In the genomic region with DNA sequence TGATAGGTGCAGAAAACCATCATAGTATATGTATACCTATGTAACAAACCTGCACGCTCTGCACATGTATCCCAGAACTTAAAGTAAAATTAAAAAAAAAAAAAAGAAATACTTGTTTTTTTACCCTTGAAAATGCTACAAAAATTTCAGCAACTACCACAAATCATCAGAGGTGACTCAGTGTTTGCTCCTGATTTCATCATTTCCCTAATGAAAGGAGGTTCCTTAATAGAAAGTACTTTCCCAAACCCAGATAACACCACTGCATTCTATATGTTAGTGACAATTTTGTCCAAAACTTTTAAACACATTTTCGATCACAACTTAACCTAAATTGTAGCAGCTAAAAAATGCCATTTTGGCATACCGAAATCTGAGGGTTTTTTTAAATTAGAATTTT, we compare ENCODE assay signal across 15 cellular contexts.
DNase-seq lines count a peak whose midpoint lies in the region; ATAC-seq and TF ChIP-seq lines count a peak whose summit lies in the region.
"Had no signal": no experiment of that assay in that cellular context is flagged by ENCODE, and none has a peak within 500 bp of the region (broad histone marks: within the 10 kb centered on the region; RNA-seq: fewer than 3 reads in every experiment).

No MANE protein-coding gene starts in this region.

- no peak for TF ChIP-seq CTCF in WTC11 (IDR thresholded peaks at IDR 0.05)
- no peak for TF ChIP-seq CTCF in foreskin fibroblast (IDR thresholded peaks at IDR 0.05; ENCODE audit: low read depth, low read length)

- POLR2A ChIA-PET in WTC11 (lab: Charles Lee) = no interaction called here
- POLR2A ChIA-PET in activated CD4-positive, alpha-beta T cell treated with anti-CD3 and anti-CD28 coated beads for 36 hours (lab: Charles Lee) = no interaction called here

- no peaks in the 10 kb centered on the region for H3K36me3 Mint-ChIP-seq in WTC11
- no peaks in the 10 kb centered on the region for H3K36me3 Mint-ChIP-seq in activated CD4-positive, alpha-beta T cell treated with anti-CD3 and anti-CD28 coated beads for 36 hours (ENCODE audit: low read depth)
- H3K36me3 Mint-ChIP-seq: CD8-positive, alpha-beta T cell had no signal

- ATAC-seq in WTC11 (no peak), aorta (ENCODE audit: low FRiP score) (no peak), Right ventricle myocardium superior (ENCODE audit: poor library complexity) (no peak)
- no peak for ATAC-seq in activated CD4-positive, alpha-beta T cell treated with anti-CD3 and anti-CD28 coated beads for 36 hours
- ATAC-seq: CD8-positive, alpha-beta T cell; effector memory CD8-positive, alpha-beta T cell; right lobe of liver had no signal

- DNase-seq in AML-193 (lab: John Stamatoyannopoulos, UW) = peak; percentile 29 to 32
- peak; percentile 41 for DNase-seq in HS-5 (ENCODE audit: low read depth)
- no peak for DNase-seq in WTC11 (ENCODE audit: low spot score)
- peak; percentile 39 to 85 for DNase-seq in foreskin fibroblast
- DNase-seq in aorta = no peak
- DNase-seq in Right ventricle myocardium superior = no peak
- DNase-seq in COLO829 (ENCODE audit: low spot score) = no peak
- no peak for DNase-seq in activated CD4-positive, alpha-beta T cell treated with anti-CD3 and anti-CD28 coated beads for 36 hours
- DNase-seq: activated CD4-positive, alpha-beta T cell treated with anti-CD3 and anti-CD28 coated beads for 1 hour; activated T-cell treated with anti-CD3 and anti-CD28 coated beads, Interleukin-2, amount 50 U/mL, for 48 hours; CD8-positive, alpha-beta T cell; effector memory CD8-positive, alpha-beta T cell; NCI-H187 treated with DMSO at 0.1 percent for 48 hours; right lobe of liver; substantia nigra had no signal

- H3K4me3 Mint-ChIP-seq in WTC11 = no peak overlapping the region
- no peak overlapping the region for H3K4me3 Mint-ChIP-seq in activated CD4-positive, alpha-beta T cell treated with anti-CD3 and anti-CD28 coated beads for 36 hours
- H3K4me3 Mint-ChIP-seq: CD8-positive, alpha-beta T cell; effector memory CD8-positive, alpha-beta T cell had no signal

- H3K4me3 ChIP-seq in foreskin fibroblast (ENCODE audit: low read depth in 1 of 2, low read length in 2 of 2) (no peak overlapping the region), aorta (ENCODE audit: low read length in 2 of 2) (no peak overlapping the region)
- H3K4me3 ChIP-seq: right lobe of liver had no signal

- no peaks in the 10 kb centered on the region for H3K9me3 ChIP-seq in aorta (ENCODE audit: control insufficient read depth, low read length)
- H3K9me3 ChIP-seq: right lobe of liver had no signal

- CTCF ChIA-PET in WTC11 (lab: Charles Lee) = no interaction called here
- CTCF ChIA-PET in activated CD4-positive, alpha-beta T cell treated with anti-CD3 and anti-CD28 coated beads for 36 hours (lab: Charles Lee) = interaction anchor here (1.3 kb wide), 1 partner anchor 12 kb away, joined by 6 read pairs; no protein-coding TSS in a partner anchor

- H3K27me3 ChIP-seq in aorta (ENCODE audit: control insufficient read depth in 1 of 2, insufficient read depth in 2 of 2, low read length in 1 of 2) = no peaks in the 10 kb centered on the region
- H3K27me3 ChIP-seq: right lobe of liver had no signal

- H3K27ac ChIP-seq in aorta (ENCODE audit: low read depth in 1 of 2, low read length in 2 of 2) = no peak overlapping the region
- H3K27ac ChIP-seq: right lobe of liver had no signal

- no peak overlapping the region for H3K27ac Mint-ChIP-seq in WTC11
- no peak overlapping the region for H3K27ac Mint-ChIP-seq in activated CD4-positive, alpha-beta T cell treated with anti-CD3 and anti-CD28 coated beads for 36 hours
- H3K27ac Mint-ChIP-seq: CD8-positive, alpha-beta T cell; effector memory CD8-positive, alpha-beta T cell had no signal

- no peaks in the 10 kb centered on the region for H3K4me1 ChIP-seq in aorta (ENCODE audit: control insufficient read depth in 1 of 2, insufficient read depth in 2 of 2, low read length in 2 of 2)
- H3K4me1 ChIP-seq: right lobe of liver had no signal

- 92 to 96% methylated on average over 3 of the region's 3 CpGs for WGBS in aorta, 2 donors

- H3K27me3 Mint-ChIP-seq in WTC11 (ENCODE audit: low read depth) = no peaks in the 10 kb centered on the region
- no peaks in the 10 kb centered on the region for H3K27me3 Mint-ChIP-seq in activated CD4-positive, alpha-beta T cell treated with anti-CD3 and anti-CD28 coated beads for 36 hours

- peaks cover 8% of the 10 kb centered on the region; the same call in 1 of the 2 replicates for H3K4me1 Mint-ChIP-seq in WTC11
- H3K4me1 Mint-ChIP-seq in activated CD4-positive, alpha-beta T cell treated with anti-CD3 and anti-CD28 coated beads for 36 hours = no peaks in the 10 kb centered on the region

- no peaks in the 10 kb centered on the region for H3K9me3 Mint-ChIP-seq in WTC11
- no peaks in the 10 kb centered on the region for H3K9me3 Mint-ChIP-seq in activated CD4-positive, alpha-beta T cell treated with anti-CD3 and anti-CD28 coated beads for 36 hours (ENCODE audit: low read depth)
- H3K9me3 Mint-ChIP-seq: CD8-positive, alpha-beta T cell; effector memory CD8-positive, alpha-beta T cell had no signal

- intact Hi-C loops in aorta (cut with DNase I) = no loop called here
- intact Hi-C loops in Right ventricle myocardium superior (cut with DNase I) = no loop called here
- intact Hi-C loops in activated CD4-positive, alpha-beta T cell treated with anti-CD3 and anti-CD28 coated beads for 36 hours (cut with DNase I, micrococcal nuclease) = no loop called here

- no peaks in the 10 kb centered on the region for H3K36me3 ChIP-seq in aorta (ENCODE audit: control insufficient read depth in 1 of 2, insufficient read depth in 2 of 2, low read length in 1 of 2)
- H3K36me3 ChIP-seq: right lobe of liver had no signal

TF ChIP-seq in WTC11, 78 proteins besides CTCF, POLR2A, EP300 and RAD21:
- TF ChIP-seq, protein P1, sequence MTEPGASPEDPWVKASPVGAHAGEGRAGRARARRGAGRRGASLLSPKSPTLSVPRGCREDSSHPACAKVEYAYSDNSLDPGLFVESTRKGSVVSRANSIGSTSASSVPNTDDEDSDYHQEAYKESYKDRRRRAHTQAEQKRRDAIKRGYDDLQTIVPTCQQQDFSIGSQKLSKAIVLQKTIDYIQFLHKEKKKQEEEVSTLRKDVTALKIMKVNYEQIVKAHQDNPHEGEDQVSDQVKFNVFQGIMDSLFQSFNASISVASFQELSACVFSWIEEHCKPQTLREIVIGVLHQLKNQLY (CRISPR knock-in tag; IDR thresholded peaks at IDR 0.05) = no peak
- TF ChIP-seq ZNF396 (CRISPR knock-in tag; IDR thresholded peaks at IDR 0.05; ENCODE audit: borderline replicate concordance) (no peak), GABPB1 (CRISPR knock-in tag; IDR thresholded peaks at IDR 0.05) (0 out of 2 replicates have a peak, but pooled peaks have one; percentile 25)
- TF ChIP-seq, protein P2, sequence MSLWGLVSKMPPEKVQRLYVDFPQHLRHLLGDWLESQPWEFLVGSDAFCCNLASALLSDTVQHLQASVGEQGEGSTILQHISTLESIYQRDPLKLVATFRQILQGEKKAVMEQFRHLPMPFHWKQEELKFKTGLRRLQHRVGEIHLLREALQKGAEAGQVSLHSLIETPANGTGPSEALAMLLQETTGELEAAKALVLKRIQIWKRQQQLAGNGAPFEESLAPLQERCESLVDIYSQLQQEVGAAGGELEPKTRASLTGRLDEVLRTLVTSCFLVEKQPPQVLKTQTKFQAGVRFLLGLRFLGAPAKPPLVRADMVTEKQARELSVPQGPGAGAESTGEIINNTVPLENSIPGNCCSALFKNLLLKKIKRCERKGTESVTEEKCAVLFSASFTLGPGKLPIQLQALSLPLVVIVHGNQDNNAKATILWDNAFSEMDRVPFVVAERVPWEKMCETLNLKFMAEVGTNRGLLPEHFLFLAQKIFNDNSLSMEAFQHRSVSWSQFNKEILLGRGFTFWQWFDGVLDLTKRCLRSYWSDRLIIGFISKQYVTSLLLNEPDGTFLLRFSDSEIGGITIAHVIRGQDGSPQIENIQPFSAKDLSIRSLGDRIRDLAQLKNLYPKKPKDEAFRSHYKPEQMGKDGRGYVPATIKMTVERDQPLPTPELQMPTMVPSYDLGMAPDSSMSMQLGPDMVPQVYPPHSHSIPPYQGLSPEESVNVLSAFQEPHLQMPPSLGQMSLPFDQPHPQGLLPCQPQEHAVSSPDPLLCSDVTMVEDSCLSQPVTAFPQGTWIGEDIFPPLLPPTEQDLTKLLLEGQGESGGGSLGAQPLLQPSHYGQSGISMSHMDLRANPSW (CRISPR knock-in tag; conservative IDR thresholded peaks at IDR 0.05; ENCODE audit: low read depth) = no peak
- TF ChIP-seq, protein P3, sequence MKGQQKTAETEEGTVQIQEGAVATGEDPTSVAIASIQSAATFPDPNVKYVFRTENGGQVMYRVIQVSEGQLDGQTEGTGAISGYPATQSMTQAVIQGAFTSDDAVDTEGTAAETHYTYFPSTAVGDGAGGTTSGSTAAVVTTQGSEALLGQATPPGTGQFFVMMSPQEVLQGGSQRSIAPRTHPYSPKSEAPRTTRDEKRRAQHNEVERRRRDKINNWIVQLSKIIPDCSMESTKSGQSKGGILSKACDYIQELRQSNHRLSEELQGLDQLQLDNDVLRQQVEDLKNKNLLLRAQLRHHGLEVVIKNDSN (CRISPR knock-in tag; IDR thresholded peaks at IDR 0.05) = no peak

Comparison
In these comparisons a context has a peak if more than half of its experiments do, and no peak if none do; other contexts are left out.
1. DNase-seq: peak in AML-193 (2 of 2), HS-5 (single experiment) and foreskin fibroblast (2 of 2); none in WTC11 (single experiment), aorta (0 of 2), Right ventricle myocardium superior (single experiment), COLO829 (single experiment) and activated CD4-positive, alpha-beta T cell treated with anti-CD3 and anti-CD28 coated beads for 36 hours (single experiment).